Comparison of ENCODE assay signal across 9 cellular contexts in genomic region chr16:47258874-47259461, GRCh38.
DNase-seq lines count a peak whose midpoint lies in the region; ATAC-seq and TF ChIP-seq lines count a peak whose summit lies in the region.
"Had no signal": no experiment of that assay in that cellular context is flagged by ENCODE, and none has a peak within 500 bp of the region (broad histone marks: within the 10 kb centered on the region; RNA-seq: fewer than 3 reads in every experiment).

No MANE protein-coding gene starts in this region.

- no peak overlapping the region for H3K4me3 ChIP-seq in GM12875 (ENCODE audit: low read depth, low read length)
- H3K4me3 ChIP-seq in cardiac fibroblast (replicated peaks in 1 of 2; ENCODE audit: low read depth in 2 of 2, low read length in 2 of 2): no peak overlapping the region
- H3K4me3 ChIP-seq: skin epidermis had no signal

- no peak overlapping the region for H3K27ac Mint-ChIP-seq in nephron progenitor cell

- H3K36me3 Mint-ChIP-seq in nephron progenitor cell (ENCODE audit: low read depth): peaks cover 40% of the 10 kb centered on the region

- no peak overlapping the region for H3K4me3 Mint-ChIP-seq in nephron progenitor cell

- H3K27ac ChIP-seq in C4-2B: no peak overlapping the region
- H3K27ac ChIP-seq: skin epidermis had no signal

- TF ChIP-seq CTCF in C4-2B (conservative IDR thresholded peaks at IDR 0.05) (peak; percentile 84), GM12875 (IDR thresholded peaks at IDR 0.05; ENCODE audit: borderline replicate concordance, insufficient read depth, low read depth, low read length) (peak; percentile 62), cardiac fibroblast (IDR thresholded peaks at IDR 0.05; ENCODE audit: low read depth, low read length) (peak; percentile 86), nephron progenitor cell (IDR thresholded peaks at IDR 0.05) (peak; percentile 50)

- no peaks in the 10 kb centered on the region for H3K9me3 Mint-ChIP-seq in nephron progenitor cell

- peaks cover 13% of the 10 kb centered on the region for H3K4me1 Mint-ChIP-seq in nephron progenitor cell

- no peak for ATAC-seq in HG02981 (IDR thresholded peaks at IDR 0.05; ENCODE audit: unreplicated experiment)
- no peak for ATAC-seq in HG03039 (IDR thresholded peaks at IDR 0.05; ENCODE audit: unreplicated experiment)

- DNase-seq in NCI-H1694 (lab: John Stamatoyannopoulos, UW) (peak; percentile 2), cardiac fibroblast (ENCODE audit: low read depth in 2 of 2) (peak; percentile 27 to 52), nephron progenitor cell (no peak), retina (no peak)

- H3K27me3 Mint-ChIP-seq in nephron progenitor cell (ENCODE audit: low read depth, poor library complexity): no peaks in the 10 kb centered on the region

Comparison
In these comparisons a context has a peak if more than half of its experiments do, and no peak if none do; other contexts are left out.
1. DNase-seq: peak in NCI-H1694 (single experiment) and cardiac fibroblast (2 of 2); none in nephron progenitor cell (single experiment) and retina (single experiment).
2. Peak in every context shown above with its lines, with median percentiles within 50 percentile points of each other: CTCF ChIP-seq.